9 cellular contexts compared by ENCODE assay signal in genomic region chr3:190038050-190038631, GRCh38.
DNase-seq lines count a peak whose midpoint lies in the region; ATAC-seq and TF ChIP-seq lines count a peak whose summit lies in the region.
"Had no signal": no experiment of that assay in that cellular context is flagged by ENCODE, and none has a peak within 500 bp of the region (broad histone marks: within the 10 kb centered on the region; RNA-seq: fewer than 3 reads in every experiment).

No MANE protein-coding gene starts in this region.

- no peak overlapping the region for H3K27ac ChIP-seq in HEK293 (ENCODE audit: extremely low read depth, low read depth, low read length)
- no peak overlapping the region for H3K27ac ChIP-seq in RWPE1
- peak overlapping the region; percentile 58 for H3K27ac ChIP-seq in rectal smooth muscle tissue (ENCODE audit: low read depth, low read length)
- H3K27ac ChIP-seq: dorsolateral prefrontal cortex had no signal

- no peak for ATAC-seq in HG03108 (IDR thresholded peaks at IDR 0.05; ENCODE audit: unreplicated experiment)
- no peak for ATAC-seq in GM19328 (IDR thresholded peaks at IDR 0.05; ENCODE audit: unreplicated experiment)

- H3K4me1 ChIP-seq in HEK293 (ENCODE audit: control insufficient read depth, insufficient read depth, low read length) (peaks cover 6% of the 10 kb centered on the region), rectal smooth muscle tissue (ENCODE audit: control insufficient read depth, insufficient read depth, low read length) (peaks cover 36% of the 10 kb centered on the region)

- CTCF ChIA-PET in HEK293 (lab: Yijun Ruan, JAX) (interaction anchor here (0.6 to 0.7 kb wide), 4 partner anchors 25 to 266 kb away, joined by 3 to 5 read pairs (median 4); no protein-coding TSS in a partner anchor), RWPE1 (lab: Yijun Ruan, JAX) (interaction anchor here (0.6 kb wide), 1 partner anchor 470 kb away, joined by 3 read pairs; no protein-coding TSS in a partner anchor)

- no peak overlapping the region for H3K9ac ChIP-seq in rectal smooth muscle tissue (ENCODE audit: low read length)

- H3K36me3 ChIP-seq in HEK293 (ENCODE audit: control insufficient read depth in 2 of 2, insufficient read depth in 1 of 2, low read length in 2 of 2) (no peaks in the 10 kb centered on the region), rectal smooth muscle tissue (ENCODE audit: control insufficient read depth, insufficient read depth, low read length) (no peaks in the 10 kb centered on the region)

- peak; percentile 94 for DNase-seq in RWPE1 (ENCODE audit: low spot score)
- DNase-seq in fibroblast of pulmonary artery (ENCODE audit: low read depth), result peak; percentile 78
- DNase-seq in HK-2 (ENCODE audit: unreplicated experiment), result no peak
- DNase-seq in activated CD4-positive, CD25-positive, alpha-beta regulatory T cell treated with anti-CD3 and anti-CD28 coated beads, Interleukin-2, amount 50 U/mL, for 72 hours, result no peak
- DNase-seq: dorsolateral prefrontal cortex had no signal

- no peaks in the 10 kb centered on the region for H3K9me3 ChIP-seq in HEK293 (ENCODE audit: control insufficient read depth, insufficient read depth, low read depth, low read length)

- H3K4me3 ChIP-seq in HEK293 (ENCODE audit: low read depth, low read length) (no peak overlapping the region), fibroblast of pulmonary artery (replicated peaks; ENCODE audit: low read depth, low read length) (no peak overlapping the region), rectal smooth muscle tissue (ENCODE audit: low read length) (no peak overlapping the region)
- H3K4me3 ChIP-seq: dorsolateral prefrontal cortex had no signal

- no peaks in the 10 kb centered on the region for H3K27me3 ChIP-seq in rectal smooth muscle tissue (ENCODE audit: control insufficient read depth, insufficient read depth, low read length)
- H3K27me3 ChIP-seq: dorsolateral prefrontal cortex had no signal

- POLR2A ChIA-PET in HEK293 (lab: Yijun Ruan, JAX), result interaction anchor here (0.7 kb wide), 2 partner anchors 715 to 877 kb away, joined by 3 to 6 read pairs; no protein-coding TSS in a partner anchor
- POLR2A ChIA-PET in RWPE1 (lab: Yijun Ruan, JAX; ENCODE audit: low non-redundant PET), result interaction anchor here (0.7 kb wide), 1 partner anchor 13 kb away, joined by 3 read pairs; no protein-coding TSS in a partner anchor

- TF ChIP-seq CTCF in HEK293 (tag by site-specific recombination; IDR thresholded peaks at IDR 0.05), result no peak
- no peak for TF ChIP-seq CTCF in RWPE1 (conservative IDR thresholded peaks at IDR 0.05; ENCODE audit: low read depth)
- no peak for TF ChIP-seq CTCF in fibroblast of pulmonary artery (IDR thresholded peaks at IDR 0.05; ENCODE audit: low read length, missing control alignments)

TF ChIP-seq in HEK293, 187 proteins besides CTCF, POLR2A, EP300 and RAD21 (continues in another document):
- TF ChIP-seq ZNF610 (tag by site-specific recombination; IDR thresholded peaks at IDR 0.05; ENCODE audit: borderline replicate concordance) (0 out of 2 replicates have a peak, but pooled peaks have one; percentile 35), SP7 (tag by site-specific recombination; IDR thresholded peaks at IDR 0.05) (peak; percentile 44; the same call in 1 of the 2 replicates), ZNF677 (tag by site-specific recombination; IDR thresholded peaks at IDR 0.05) (no peak), ZNF302 (tag by site-specific recombination; IDR thresholded peaks at IDR 0.05; ENCODE audit: low read depth) (no peak), ZNF24 (tag by site-specific recombination; IDR thresholded peaks at IDR 0.05) (no peak), ZNF518A (tag by site-specific recombination; conservative IDR thresholded peaks at IDR 0.05; ENCODE audit: low read depth) (no peak), OVOL3 (tag by site-specific recombination; IDR thresholded peaks at IDR 0.05) (0 out of 2 replicates have a peak, but pooled peaks have one; percentile 26), ZNF664 (tag by site-specific recombination; IDR thresholded peaks at IDR 0.05) (0 out of 2 replicates have a peak, but pooled peaks have one; percentile 40), ZNF660 (tag by site-specific recombination; IDR thresholded peaks at IDR 0.05) (peak; percentile 68; the same call in 1 of the 2 replicates), ZNF114 (tag by site-specific recombination; IDR thresholded peaks at IDR 0.05) (no peak), ZBTB26 (tag by site-specific recombination; optimal IDR thresholded peaks at IDR 0.05) (no peak), ZNF561 (tag by site-specific recombination; IDR thresholded peaks at IDR 0.05; ENCODE audit: borderline replicate concordance) (no peak)
- TF ChIP-seq, protein P1, sequence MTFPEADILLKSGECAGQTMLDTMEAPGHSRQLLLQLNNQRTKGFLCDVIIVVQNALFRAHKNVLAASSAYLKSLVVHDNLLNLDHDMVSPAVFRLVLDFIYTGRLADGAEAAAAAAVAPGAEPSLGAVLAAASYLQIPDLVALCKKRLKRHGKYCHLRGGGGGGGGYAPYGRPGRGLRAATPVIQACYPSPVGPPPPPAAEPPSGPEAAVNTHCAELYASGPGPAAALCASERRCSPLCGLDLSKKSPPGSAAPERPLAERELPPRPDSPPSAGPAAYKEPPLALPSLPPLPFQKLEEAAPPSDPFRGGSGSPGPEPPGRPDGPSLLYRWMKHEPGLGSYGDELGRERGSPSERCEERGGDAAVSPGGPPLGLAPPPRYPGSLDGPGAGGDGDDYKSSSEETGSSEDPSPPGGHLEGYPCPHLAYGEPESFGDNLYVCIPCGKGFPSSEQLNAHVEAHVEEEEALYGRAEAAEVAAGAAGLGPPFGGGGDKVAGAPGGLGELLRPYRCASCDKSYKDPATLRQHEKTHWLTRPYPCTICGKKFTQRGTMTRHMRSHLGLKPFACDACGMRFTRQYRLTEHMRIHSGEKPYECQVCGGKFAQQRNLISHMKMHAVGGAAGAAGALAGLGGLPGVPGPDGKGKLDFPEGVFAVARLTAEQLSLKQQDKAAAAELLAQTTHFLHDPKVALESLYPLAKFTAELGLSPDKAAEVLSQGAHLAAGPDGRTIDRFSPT (tag by site-specific recombination; IDR thresholded peaks at IDR 0.05), result peak; percentile 74; the same call in 1 of the 2 replicates
- TF ChIP-seq, protein P2, sequence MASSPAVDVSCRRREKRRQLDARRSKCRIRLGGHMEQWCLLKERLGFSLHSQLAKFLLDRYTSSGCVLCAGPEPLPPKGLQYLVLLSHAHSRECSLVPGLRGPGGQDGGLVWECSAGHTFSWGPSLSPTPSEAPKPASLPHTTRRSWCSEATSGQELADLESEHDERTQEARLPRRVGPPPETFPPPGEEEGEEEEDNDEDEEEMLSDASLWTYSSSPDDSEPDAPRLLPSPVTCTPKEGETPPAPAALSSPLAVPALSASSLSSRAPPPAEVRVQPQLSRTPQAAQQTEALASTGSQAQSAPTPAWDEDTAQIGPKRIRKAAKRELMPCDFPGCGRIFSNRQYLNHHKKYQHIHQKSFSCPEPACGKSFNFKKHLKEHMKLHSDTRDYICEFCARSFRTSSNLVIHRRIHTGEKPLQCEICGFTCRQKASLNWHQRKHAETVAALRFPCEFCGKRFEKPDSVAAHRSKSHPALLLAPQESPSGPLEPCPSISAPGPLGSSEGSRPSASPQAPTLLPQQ (tag by site-specific recombination; IDR thresholded peaks at IDR 0.05), result 0 out of 2 replicates have a peak, but pooled peaks have one; percentile 34

Comparison
In these comparisons a context has a peak if more than half of its experiments do, and no peak if none do; other contexts are left out.
1. DNase-seq: peak in RWPE1 (single experiment) and fibroblast of pulmonary artery (single experiment); none in HK-2 (single experiment) and activated CD4-positive, CD25-positive, alpha-beta regulatory T cell treated with anti-CD3 and anti-CD28 coated beads, Interleukin-2, amount 50 U/mL, for 72 hours (single experiment).